Comparison of ENCODE assay signal across 8 cellular contexts in the genomic region with DNA sequence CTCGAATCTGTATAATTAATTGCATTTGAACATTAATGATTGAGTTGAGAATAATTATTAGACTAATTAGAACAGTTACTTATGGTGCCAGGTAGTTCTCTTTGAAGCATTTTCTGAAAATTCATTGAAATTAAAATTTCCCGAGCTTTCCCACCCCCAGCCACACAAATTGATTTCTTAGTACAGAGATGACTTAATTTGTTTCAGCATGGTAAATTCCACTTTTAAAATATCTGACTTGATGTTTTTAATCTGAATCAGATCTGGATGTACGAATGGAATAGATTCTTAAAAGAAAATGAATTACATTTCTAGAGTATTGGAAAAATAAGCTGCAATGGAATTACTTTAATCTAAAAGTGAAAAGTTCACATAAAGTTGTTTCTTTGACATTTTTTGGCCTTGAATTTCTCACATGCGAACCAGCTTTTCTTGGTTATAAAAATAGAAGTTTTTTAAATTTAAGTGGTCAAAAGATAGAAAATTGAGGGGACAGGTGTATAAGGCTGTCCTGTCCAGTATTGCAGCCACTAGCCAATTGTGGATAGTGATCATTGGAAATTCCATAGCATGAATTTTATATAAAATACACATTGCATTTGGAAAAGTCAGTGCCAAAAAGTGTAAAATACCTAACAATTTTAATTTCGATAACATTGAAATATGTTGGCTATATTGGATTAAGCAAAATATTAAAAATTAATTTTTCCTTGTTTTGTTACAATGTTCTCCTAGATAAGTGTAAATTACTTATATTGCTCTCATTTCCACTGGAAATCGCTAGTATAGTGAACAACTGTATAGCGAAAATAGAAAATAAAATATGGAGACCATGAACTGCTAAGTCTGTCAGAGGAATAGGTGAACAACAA.
DNase-seq lines count a peak whose midpoint lies in the region; ATAC-seq, FAIRE-seq and TF ChIP-seq lines count a peak whose summit lies in the region.

No MANE protein-coding gene starts in this region.

- no peaks in the 10 kb centered on the region for H3K27me3 Mint-ChIP-seq in CD4-positive, alpha-beta memory T cell
- H3K27me3 Mint-ChIP-seq in neural progenitor cell (ENCODE audit: insufficient read depth, low read depth) = peaks cover 2% of the 10 kb centered on the region

- FAIRE-seq in RCC 7860 (lab: Jason Lieb, UNC) = no peak

- H3K4me1 ChIP-seq in CD4-positive, alpha-beta memory T cell (ENCODE audit: insufficient read depth, low read length) = peaks cover 47% of the 10 kb centered on the region
- H3K4me1 ChIP-seq in MM.1S (ENCODE audit: low read length) = peaks cover 38% of the 10 kb centered on the region
- H3K4me1 ChIP-seq in duodenal mucosa (ENCODE audit: control insufficient read depth in 1 of 2, insufficient read depth in 2 of 2, low read length in 2 of 2) = peaks cover 23 to 39% of the 10 kb centered on the region in 2 donors
- peaks cover 45% of the 10 kb centered on the region for H3K4me1 ChIP-seq in neural progenitor cell

- H3K27ac Mint-ChIP-seq in CD4-positive, alpha-beta memory T cell = peak overlapping the region; percentile 94 to 99 (median 98)
- peak overlapping the region; percentile 86 for H3K27ac Mint-ChIP-seq in neural progenitor cell

- peaks cover 0 to 11% of the 10 kb centered on the region in 2 donors for H3K36me3 Mint-ChIP-seq in CD4-positive, alpha-beta memory T cell
- H3K36me3 Mint-ChIP-seq in neural progenitor cell = no peaks in the 10 kb centered on the region

- CTCF ChIA-PET in CD4-positive, alpha-beta memory T cell (lab: Charles Lee; ENCODE audit: partially characterized antibody) = interaction anchor here (0.7 to 9.9 kb wide), 16 partner anchors 14 to 1783 kb away, joined by 3 to 137 read pairs (median 8); a partner anchor contains a TSS

- H3F3A ChIP-seq in MM.1S (ENCODE audit: insufficient read depth, low read length) = peaks cover 76% of the 10 kb centered on the region
- peaks cover 79% of the 10 kb centered on the region for H3F3A ChIP-seq in neural progenitor cell (ENCODE audit: low read depth)

- H4K20me1 ChIP-seq in MM.1S (ENCODE audit: insufficient read depth, low read length) (no peaks in the 10 kb centered on the region), neural progenitor cell (ENCODE audit: low read depth) (peaks cover 6% of the 10 kb centered on the region)

- TF ChIP-seq CTCF in MM.1S (IDR thresholded peaks at IDR 0.05; ENCODE audit: low read length) (no peak), neural progenitor cell (IDR thresholded peaks at IDR 0.05) (no peak)

- peaks cover 35 to 66% (median 44%) of the 10 kb centered on the region in 4 donors for H3K4me1 Mint-ChIP-seq in CD4-positive, alpha-beta memory T cell
- H3K4me1 Mint-ChIP-seq in neural progenitor cell = peaks cover 41% of the 10 kb centered on the region

- H3K9ac ChIP-seq in MM.1S (ENCODE audit: low read length) = peak overlapping the region; percentile 83
- peak overlapping the region; percentile 81 to 99 for H3K9ac ChIP-seq in duodenal mucosa (ENCODE audit: low read depth in 1 of 2, low read length in 2 of 2)
- peak overlapping the region; percentile 36 for H3K9ac ChIP-seq in neural progenitor cell

- H3K9me3 Mint-ChIP-seq in CD4-positive, alpha-beta memory T cell = peaks cover 0 to 7% (median 0%) of the 10 kb centered on the region in 8 donors
- H3K9me3 Mint-ChIP-seq in neural progenitor cell = no peaks in the 10 kb centered on the region

- intact Hi-C loops in CD4-positive, alpha-beta memory T cell (cut with micrococcal nuclease) = loop anchor here (2.0 kb wide), 1 partner anchor 1783 kb away; a partner anchor contains a TSS

- peak overlapping the region; percentile 79 for H3K27ac ChIP-seq in CD4-positive, alpha-beta memory T cell (ENCODE audit: low read depth, low read length)
- H3K27ac ChIP-seq in MM.1S (ENCODE audit: low read length) (peak overlapping the region; percentile 95), duodenal mucosa (ENCODE audit: low read depth, low read length) (peak overlapping the region; percentile 73), neural progenitor cell (peak overlapping the region; percentile 73)

- peak overlapping the region; percentile 60 to 67 for H3K4me3 ChIP-seq in CD4-positive, alpha-beta memory T cell (ENCODE audit: low read length in 2 of 2)
- H3K4me3 ChIP-seq in MM.1S (ENCODE audit: low read length) = peak overlapping the region; percentile 58
- H3K4me3 ChIP-seq in duodenal mucosa (ENCODE audit: low read depth in 1 of 2, low read length in 2 of 2) = peak overlapping the region; percentile 84 to 95
- peak overlapping the region; percentile 68 for H3K4me3 ChIP-seq in neural progenitor cell

- no peak for DNase-seq in CD4-positive, alpha-beta memory T cell
- no peak for DNase-seq in MM.1S
- no peak for DNase-seq in neural progenitor cell (ENCODE audit: low spot score)
- DNase-seq in RCC 7860 (ENCODE audit: low spot score) = no peak

- H3K4me2 ChIP-seq in MM.1S (ENCODE audit: low read depth, low read length) (peak overlapping the region; percentile 81), neural progenitor cell (peak overlapping the region; percentile 84)

- no peaks in the 10 kb centered on the region for H3K27me3 ChIP-seq in CD4-positive, alpha-beta memory T cell (ENCODE audit: insufficient read depth, low read length)
- no peaks in the 10 kb centered on the region for H3K27me3 ChIP-seq in MM.1S (replicated peaks; ENCODE audit: insufficient read depth, low read length)
- H3K27me3 ChIP-seq in duodenal mucosa (ENCODE audit: control insufficient read depth in 1 of 2, insufficient read depth in 2 of 2, low read length in 2 of 2) = no peaks in the 10 kb centered on the region
- no peaks in the 10 kb centered on the region for H3K27me3 ChIP-seq in neural progenitor cell

- H2AFZ ChIP-seq in MM.1S (ENCODE audit: low read length) (no peak overlapping the region), neural progenitor cell (replicated peaks) (no peak overlapping the region)

- H3K4me3 Mint-ChIP-seq in CD4-positive, alpha-beta memory T cell = peak overlapping the region; percentile 96 to 99 (median 98)
- H3K4me3 Mint-ChIP-seq in neural progenitor cell = peak overlapping the region; percentile 97

- no peaks in the 10 kb centered on the region for H3K9me3 ChIP-seq in CD4-positive, alpha-beta memory T cell (ENCODE audit: control insufficient read depth in 1 of 2, low read length in 2 of 2)
- no peaks in the 10 kb centered on the region for H3K9me3 ChIP-seq in MM.1S (replicated peaks; ENCODE audit: insufficient read depth, low read length)
- H3K9me3 ChIP-seq in duodenal mucosa (ENCODE audit: control insufficient read depth in 1 of 2, low read length in 2 of 2) = no peaks in the 10 kb centered on the region
- no peaks in the 10 kb centered on the region for H3K9me3 ChIP-seq in neural progenitor cell (ENCODE audit: low read depth)

- no peaks in the 10 kb centered on the region for H3K9me2 ChIP-seq in MM.1S (replicated peaks; ENCODE audit: insufficient read depth, low read length)

- ATAC-seq in GM21717 (IDR thresholded peaks at IDR 0.05; ENCODE audit: unreplicated experiment) (no peak), HG03469 (IDR thresholded peaks at IDR 0.05; ENCODE audit: unreplicated experiment) (no peak), HG02623 (IDR thresholded peaks at IDR 0.05; ENCODE audit: unreplicated experiment) (no peak)

- H3K79me2 ChIP-seq in MM.1S (ENCODE audit: low read length) (no peaks in the 10 kb centered on the region), neural progenitor cell (ENCODE audit: low read depth) (peaks cover 32% of the 10 kb centered on the region)

- no peaks in the 10 kb centered on the region for H3K36me3 ChIP-seq in CD4-positive, alpha-beta memory T cell (ENCODE audit: insufficient read depth, low read length)
- no peaks in the 10 kb centered on the region for H3K36me3 ChIP-seq in MM.1S (replicated peaks; ENCODE audit: insufficient read depth, low read length)
- no peaks in the 10 kb centered on the region for H3K36me3 ChIP-seq in duodenal mucosa (ENCODE audit: control insufficient read depth in 1 of 2, insufficient read depth in 2 of 2, low read length in 2 of 2)
- H3K36me3 ChIP-seq in neural progenitor cell = no peaks in the 10 kb centered on the region

- POLR2A ChIA-PET in CD4-positive, alpha-beta memory T cell (lab: Charles Lee; ENCODE audit: partially characterized antibody) = interaction anchor here (0.6 to 11.2 kb wide), 65 partner anchors 8 to 1789 kb away, joined by 3 to 640 read pairs (median 7); a partner anchor contains a TSS

Comparison
In these comparisons a context has a peak if more than half of its experiments do, and no peak if none do; other contexts are left out.
1. H3K9ac ChIP-seq: peak in every context shown above with its lines; median percentile 90 in duodenal mucosa; 83 in MM.1S; 36 in neural progenitor cell.